In genomic region chr15:40440300-40441011, GRCh38 we compare ENCODE assay signal across 8 cellular contexts. TPM values are rescaled to one million over a fixed set of nuclear protein-coding genes. Genes with fewer than 3 reads are reported as not detected.
A peak's percentile ranks its signal among the peaks of the same experiment; 100 is the strongest.
DNase-seq lines count a peak whose midpoint lies in the region; ATAC-seq lines count a peak whose summit lies in the region.

Gene BAHD1 (plus strand): TSS chr15:40440953. CDS start chr15:40458465, 17,512 bp downstream.

- H3K4me3 ChIP-seq in effector memory CD4-positive, alpha-beta T cell (ENCODE audit: insufficient read depth, low read depth, low read length, poor library complexity, severe bottlenecking), result peak within 1 kb of the TSS; percentile 68

- DNase-seq in CMK (ENCODE audit: low read depth), result peak; percentile 87
- peak; percentile 95 for DNase-seq in HT-29 (ENCODE audit: low spot score)
- DNase-seq in NK-92 treated with Interleukin-12 subunit alpha and Interleukin-12 subunit beta, amount 100 ng/mL, for 24 hours (lab: John Stamatoyannopoulos, UW), result peak; percentile 98
- DNase-seq in activated CD8-positive, alpha-beta memory T cell treated with anti-CD3 and anti-CD28 coated beads for 24 hours, result peak; percentile 97
- DNase-seq in effector memory CD4-positive, alpha-beta T cell, result peak; percentile 87 to 91 (median 88)
- peak; percentile 92 to 93 for DNase-seq in memory B cell (ENCODE audit: low spot score in 2 of 2)
- DNase-seq in stimulated activated CD8-positive, alpha-beta memory T cell treated with anti-CD3 and anti-CD28 coated beads, Interleukin-12 subunit alpha, Interleukin-12 subunit beta, amount 100 ng/mL, for 24 hours (ENCODE audit: extremely low read depth), result peak; percentile 89

- H3K27me3 Mint-ChIP-seq in memory B cell, result peaks cover 10% of the 10 kb centered on the region

- peak within 1 kb of the TSS; percentile 56 for H3K27ac ChIP-seq in effector memory CD4-positive, alpha-beta T cell (ENCODE audit: insufficient read depth, low read length, poor library complexity, severe bottlenecking)

- no peaks in the 10 kb centered on the region for H3K9me3 ChIP-seq in effector memory CD4-positive, alpha-beta T cell (ENCODE audit: control insufficient read depth, low read length)

- H3K4me1 ChIP-seq in effector memory CD4-positive, alpha-beta T cell (ENCODE audit: control insufficient read depth, insufficient read depth, low read length, poor library complexity, severe bottlenecking), result peaks cover 49% of the 10 kb centered on the region

- H3K9me3 Mint-ChIP-seq in memory B cell, result no peaks in the 10 kb centered on the region

- no peaks in the 10 kb centered on the region for H3K36me3 ChIP-seq in effector memory CD4-positive, alpha-beta T cell (ENCODE audit: control insufficient read depth, insufficient read depth, low read length)

- peaks cover 2% of the 10 kb centered on the region for H3K36me3 Mint-ChIP-seq in memory B cell

- H3K4me1 Mint-ChIP-seq in memory B cell, result peaks cover 59% of the 10 kb centered on the region

- ATAC-seq in GM19468 (IDR thresholded peaks at IDR 0.05; ENCODE audit: extremely low read depth, unreplicated experiment) (peak; percentile 64), memory B cell (ENCODE audit: low read depth) (peak; percentile 89)

- H3K4me3 Mint-ChIP-seq in memory B cell, result peak within 1 kb of the TSS; percentile 97

- peak within 1 kb of the TSS; percentile 84 for H3K27ac Mint-ChIP-seq in memory B cell

- H3K27me3 ChIP-seq in effector memory CD4-positive, alpha-beta T cell (replicated peaks; ENCODE audit: control insufficient read depth, insufficient read depth, low read length, poor library complexity, severe bottlenecking), result peaks cover 8% of the 10 kb centered on the region

RNA-seq across cellular contexts. Expression of gene BAHD1, which starts in this region (rescaled TPM):
- 26.6 and 26.7 TPM in 2 replicates for total RNA-seq in HT-29 (2014; rRNA removed; shearing (Covaris generic))

Comparison
In these comparisons a context has a peak if more than half of its experiments do, and no peak if none do; other contexts are left out.
1. Peak in every context shown above with its lines: DNase-seq, ATAC-seq, H3K4me3 ChIP-seq and H3K27ac ChIP-seq.